ENCODE assay signal across 1 cellular context in genomic region chr11:67440229-67441081, GRCh38.
TF ChIP-seq lines count a peak whose summit lies in the region.

No MANE protein-coding gene starts in this region.

TF ChIP-seq in K562, 482 proteins besides CTCF, POLR2A, EP300 and RAD21:
- TF ChIP-seq MBD2 (IDR thresholded peaks at IDR 0.05; ENCODE audit: borderline replicate concordance, low read depth) (peak; percentile 17; the same call in 1 of the 2 replicates), POLR2AphosphoS2 (IDR thresholded peaks at IDR 0.05; ENCODE audit: low read length) (peak; percentile 36), POLR2G (IDR thresholded peaks at IDR 0.05; ENCODE audit: low read depth, low read length) (peak; percentile 36), OTX1 (CRISPR knock-in tag; IDR thresholded peaks at IDR 0.05) (no peak), RBFOX2 (IDR thresholded peaks at IDR 0.05; ENCODE audit: low read depth, low read length) (peak; percentile 47; the same call in 1 of the 2 replicates)
TF ChIP-seq in K562: peak in this region for 4.
